35 cellular contexts compared by ENCODE assay signal in genomic region chr5:154676508-154676907, GRCh38.
"Had no signal": no experiment of that assay in that cellular context is flagged by ENCODE, and none has a peak within 500 bp of the region (broad histone marks: within the 10 kb centered on the region; RNA-seq: fewer than 3 reads in every experiment).

No MANE protein-coding gene starts in this region.

- H3K27me3 ChIP-seq: MG63 had no signal

- H3K4me2 ChIP-seq: KMS-11 had no signal

- H3K36me3 ChIP-seq: MG63 had no signal

- H3K9ac ChIP-seq: KMS-11 had no signal

- H3K4me3 ChIP-seq: MG63 had no signal

- DNase-seq: Karpas-422, Kasumi-1, MG63, MM.1S, MV-4-11, NCI-H1048, NCI-H1092, NCI-H1092 treated with DMSO at 0.1 percent for 48 hours, NCI-H1105, NCI-H1105 treated with DMSO at 0.1 percent for 48 hours, NCI-H1417, NCI-H1417 treated with DMSO at 0.1 percent for 48 hours, NCI-H1436, NCI-H1436 treated with DMSO at 0.1 percent for 48 hours, NCI-H146, NCI-H1694, NCI-H1694 treated with DMSO at 0.1 percent for 48 hours, NCI-H187, NCI-H187 treated with DMSO at 0.1 percent for 48 hours, NCI-H1930, NCI-H2029, NCI-H2029 treated with DMSO at 0.1 percent for 48 hours, NCI-H2081, NCI-H2081 treated with DMSO at 0.1 percent for 48 hours, NCI-H2171, NCI-H2171 treated with DMSO at 0.1 percent for 48 hours, NCI-H2227 treated with DMSO at 0.1 percent for 48 hours, NCI-H226, NCI-H345, NCI-H446, NCI-H446 treated with DMSO at 0.1 percent for 48 hours, NCI-H510A, NCI-H510A treated with DMSO at 0.1 percent for 48 hours, NCI-H524 had no signal

- H3K27ac ChIP-seq: KMS-11 had no signal
